ENCODE assay signal across 8 cellular contexts in genomic region chr15:60932051-60932915, GRCh38.
DNase-seq lines count a peak whose midpoint lies in the region; ATAC-seq and TF ChIP-seq lines count a peak whose summit lies in the region.

No MANE protein-coding gene starts in this region.

- ATAC-seq in GM21723 (IDR thresholded peaks at IDR 0.05; ENCODE audit: unreplicated experiment): no peak
- ATAC-seq in GM18867 (IDR thresholded peaks at IDR 0.05; ENCODE audit: unreplicated experiment): no peak

- H3K4me1 ChIP-seq in cardiac muscle cell (ENCODE audit: low read depth): no peaks in the 10 kb centered on the region
- peaks cover 0 to 38% of the 10 kb centered on the region in 2 donors for H3K4me1 ChIP-seq in right atrium auricular region

- H3K9me3 ChIP-seq in cardiac muscle cell (ENCODE audit: low read depth) (no peaks in the 10 kb centered on the region), right atrium auricular region (no peaks in the 10 kb centered on the region)

- H3K27me3 ChIP-seq in cardiac muscle cell (peaks cover 4% of the 10 kb centered on the region), right atrium auricular region (no peaks in the 10 kb centered on the region)

- H3K36me3 ChIP-seq in cardiac muscle cell: no peaks in the 10 kb centered on the region
- H3K36me3 ChIP-seq in right atrium auricular region: no peaks in the 10 kb centered on the region

- H3K27ac ChIP-seq in cardiac muscle cell (no peak overlapping the region), right atrium auricular region (no peak overlapping the region)

- peak; percentile 15 for TF ChIP-seq CTCF in cardiac muscle cell (IDR thresholded peaks at IDR 0.05; ENCODE audit: low read depth, low read length)
- TF ChIP-seq CTCF in right atrium auricular region (IDR thresholded peaks at IDR 0.05): peak in 1 of 2 donors; percentile 37

- H3K4me3 ChIP-seq in cardiac muscle cell: no peak overlapping the region
- H3K4me3 ChIP-seq in right atrium auricular region: no peak overlapping the region

- peak in 1 of 2 donors; percentile 73 for DNase-seq in cardiac muscle cell (ENCODE audit: low read depth in 1 of 2, low spot score in 1 of 2)
- DNase-seq in cardiac septum (ENCODE audit: low spot score): no peak
- peak; percentile 51 for DNase-seq in activated T-cell treated with anti-CD3 and anti-CD28 coated beads for 48 hours (ENCODE audit: low read depth)
- DNase-seq in right atrium auricular region (ENCODE audit: low spot score): peak; percentile 63
- peak; percentile 35 for DNase-seq in stimulated activated CD8-positive, alpha-beta memory T cell treated with anti-CD3 and anti-CD28 coated beads, Interleukin-12 subunit alpha, Interleukin-12 subunit beta, amount 100 ng/mL, for 1 hour (ENCODE audit: low read depth)
- DNase-seq in NCI-H1930 (lab: John Stamatoyannopoulos, UW): no peak

- intact Hi-C loops in cardiac septum (cut with DNase I): no loop called here

Comparison
In these comparisons a context has a peak if more than half of its experiments do, and no peak if none do; other contexts are left out.
1. DNase-seq: peak in activated T-cell treated with anti-CD3 and anti-CD28 coated beads for 48 hours (single experiment), right atrium auricular region (single experiment) and stimulated activated CD8-positive, alpha-beta memory T cell treated with anti-CD3 and anti-CD28 coated beads, Interleukin-12 subunit alpha, Interleukin-12 subunit beta, amount 100 ng/mL, for 1 hour (single experiment); none in cardiac septum (single experiment) and NCI-H1930 (0 of 2).